27 cellular contexts compared by ENCODE assay signal in genomic region chr20:61636531-61637116, GRCh38.
DNase-seq lines count a peak whose midpoint lies in the region; ATAC-seq and TF ChIP-seq lines count a peak whose summit lies in the region.
"Had no signal": no experiment of that assay in that cellular context is flagged by ENCODE, and none has a peak within 500 bp of the region (broad histone marks: within the 10 kb centered on the region; RNA-seq: fewer than 3 reads in every experiment).

No MANE protein-coding gene starts in this region.

- H3K9me3 Mint-ChIP-seq in brain: peaks cover 0 to 5% (median 0%) of the 10 kb centered on the region in 5 experiments
- no peaks in the 10 kb centered on the region for H3K9me3 Mint-ChIP-seq in activated CD8-positive, alpha-beta T cell treated with anti-CD3 and anti-CD28 coated beads for 36 hours
- peaks cover 0 to 5% (median 0%) of the 10 kb centered on the region in 8 donors for H3K9me3 Mint-ChIP-seq in CD4-positive, alpha-beta memory T cell
- H3K9me3 Mint-ChIP-seq: CD8-positive, alpha-beta T cell had no signal

- TF ChIP-seq CTCF in brain (conservative IDR thresholded peaks at IDR 0.05): no peak
- no peak for TF ChIP-seq CTCF in activated CD8-positive, alpha-beta T cell treated with anti-CD3 and anti-CD28 coated beads for 36 hours (IDR thresholded peaks at IDR 0.05)
- no peak for TF ChIP-seq CTCF in prostate gland (IDR thresholded peaks at IDR 0.05)

- H3K36me3 ChIP-seq in BLaER1: no peaks in the 10 kb centered on the region
- no peaks in the 10 kb centered on the region for H3K36me3 ChIP-seq in H7 (replicated peaks; ENCODE audit: control insufficient read depth, insufficient read depth, low read length)
- no peaks in the 10 kb centered on the region for H3K36me3 ChIP-seq in CD4-positive, alpha-beta memory T cell (ENCODE audit: insufficient read depth, low read length)
- H3K36me3 ChIP-seq in prostate gland: no peaks in the 10 kb centered on the region

- CTCF ChIA-PET in activated CD8-positive, alpha-beta T cell treated with anti-CD3 and anti-CD28 coated beads for 36 hours (lab: Charles Lee): no interaction called here
- CTCF ChIA-PET in CD4-positive, alpha-beta memory T cell (lab: Charles Lee; ENCODE audit: partially characterized antibody): no interaction called here

- intact Hi-C loops in activated CD8-positive, alpha-beta T cell treated with anti-CD3 and anti-CD28 coated beads for 36 hours (cut with micrococcal nuclease): no loop called here
- intact Hi-C loops in CD4-positive, alpha-beta memory T cell (cut with micrococcal nuclease): no loop called here
- intact Hi-C loops in prostate gland (cut with DNase I): no loop called here

- H3K4me1 Mint-ChIP-seq in brain: peaks cover 69% of the 10 kb centered on the region
- H3K4me1 Mint-ChIP-seq in activated CD8-positive, alpha-beta T cell treated with anti-CD3 and anti-CD28 coated beads for 36 hours (ENCODE audit: low read depth): no peaks in the 10 kb centered on the region
- no peaks in the 10 kb centered on the region for H3K4me1 Mint-ChIP-seq in CD4-positive, alpha-beta memory T cell
- H3K4me1 Mint-ChIP-seq: IgD-negative memory B cell had no signal

- POLR2A ChIA-PET in activated CD8-positive, alpha-beta T cell treated with anti-CD3 and anti-CD28 coated beads for 36 hours (lab: Charles Lee): no interaction called here
- POLR2A ChIA-PET in CD4-positive, alpha-beta memory T cell (lab: Charles Lee; ENCODE audit: partially characterized antibody): no interaction called here

- DNase-seq in H7 (peak; percentile 78), iPS-NIHi7 (ENCODE audit: extremely low spot score) (peak; percentile 30), prostate gland (ENCODE audit: low spot score) (no peak)
- DNase-seq in activated CD8-positive, alpha-beta T cell treated with anti-CD3 and anti-CD28 coated beads for 36 hours: no peak
- no peak for DNase-seq in CD4-positive, alpha-beta memory T cell
- DNase-seq: C1 segment of cervical spinal cord; Caco-2; CD8-positive, alpha-beta T cell; DMS 273 treated with DMSO at 0.1 percent for 48 hours; DMS79; EL; GDM1; MM.1S; NCI-H1417; NCI-H1694; NCI-H2029 treated with DMSO at 0.1 percent for 48 hours; NCI-H526 treated with DMSO at 0.1 percent for 48 hours; SIG-M5; SK-N-SH; SW 1271 had no signal

- TF ChIP-seq POLR2A in prostate gland (IDR thresholded peaks at IDR 0.05): no peak

- H3K27me3 ChIP-seq in BLaER1 (no peaks in the 10 kb centered on the region), H7 (ENCODE audit: control insufficient read depth, insufficient read depth, low read length) (no peaks in the 10 kb centered on the region; the same call in 1 of the 2 replicates), prostate gland (replicated peaks; ENCODE audit: insufficient read depth) (peaks cover 12% of the 10 kb centered on the region)
- H3K27me3 ChIP-seq in CD4-positive, alpha-beta memory T cell (ENCODE audit: insufficient read depth, low read length): no peaks in the 10 kb centered on the region

- peaks cover 15% of the 10 kb centered on the region for H3K4me1 ChIP-seq in BLaER1
- no peaks in the 10 kb centered on the region for H3K4me1 ChIP-seq in CD4-positive, alpha-beta memory T cell (ENCODE audit: insufficient read depth, low read length)
- H3K4me1 ChIP-seq in prostate gland (replicated peaks): no peaks in the 10 kb centered on the region
- H3K4me1 ChIP-seq: Caco-2 had no signal

- H4K20me1 ChIP-seq in BLaER1: no peaks in the 10 kb centered on the region

- no peak overlapping the region for H3K4me3 ChIP-seq in BLaER1
- H3K4me3 ChIP-seq in H7 (ENCODE audit: insufficient read depth, low read depth, low read length): no peak overlapping the region
- no peak overlapping the region for H3K4me3 ChIP-seq in CD4-positive, alpha-beta memory T cell (ENCODE audit: low read length in 2 of 2)
- H3K4me3 ChIP-seq in prostate gland: no peak overlapping the region
- H3K4me3 ChIP-seq: GM12878 had no signal

- peak overlapping the region; percentile 35 for H3K4me2 ChIP-seq in BLaER1
- H3K4me2 ChIP-seq: KMS-11, SK-N-SH had no signal

- WGBS in prostate gland: 55% methylated on average over 13 of the region's 15 CpGs

- no peak for ATAC-seq in activated CD8-positive, alpha-beta T cell treated with anti-CD3 and anti-CD28 coated beads for 36 hours
- ATAC-seq: CD8-positive, alpha-beta T cell; GM12878; Panc1 had no signal

- peaks cover 3% of the 10 kb centered on the region for H3K27me3 Mint-ChIP-seq in brain
- no peaks in the 10 kb centered on the region for H3K27me3 Mint-ChIP-seq in activated CD8-positive, alpha-beta T cell treated with anti-CD3 and anti-CD28 coated beads for 36 hours
- H3K27me3 Mint-ChIP-seq in CD4-positive, alpha-beta memory T cell: no peaks in the 10 kb centered on the region
- H3K27me3 Mint-ChIP-seq: IgD-negative memory B cell had no signal

- H3K9ac ChIP-seq in BLaER1: no peak overlapping the region
- H3K9ac ChIP-seq: KMS-11, SK-N-SH had no signal

- peak overlapping the region; percentile 6 to 73 (median 25) for H3K27ac Mint-ChIP-seq in brain
- no peak overlapping the region for H3K27ac Mint-ChIP-seq in activated CD8-positive, alpha-beta T cell treated with anti-CD3 and anti-CD28 coated beads for 36 hours
- H3K27ac Mint-ChIP-seq in CD4-positive, alpha-beta memory T cell: no peak overlapping the region
- H3K27ac Mint-ChIP-seq: CD8-positive, alpha-beta T cell; IgD-negative memory B cell had no signal

- H3K4me3 Mint-ChIP-seq in brain: peak overlapping the region in 1 of 5 experiments; percentile 59
- no peak overlapping the region for H3K4me3 Mint-ChIP-seq in activated CD8-positive, alpha-beta T cell treated with anti-CD3 and anti-CD28 coated beads for 36 hours
- H3K4me3 Mint-ChIP-seq in CD4-positive, alpha-beta memory T cell: no peak overlapping the region
- H3K4me3 Mint-ChIP-seq: CD8-positive, alpha-beta T cell; IgD-negative memory B cell had no signal

- no peaks in the 10 kb centered on the region for H3K36me3 Mint-ChIP-seq in brain
- no peaks in the 10 kb centered on the region for H3K36me3 Mint-ChIP-seq in activated CD8-positive, alpha-beta T cell treated with anti-CD3 and anti-CD28 coated beads for 36 hours (ENCODE audit: low read depth)
- no peaks in the 10 kb centered on the region for H3K36me3 Mint-ChIP-seq in CD4-positive, alpha-beta memory T cell
- H3K36me3 Mint-ChIP-seq: CD8-positive, alpha-beta T cell; IgD-negative memory B cell had no signal

- H3K9me3 ChIP-seq in BLaER1 (no peaks in the 10 kb centered on the region), prostate gland (no peaks in the 10 kb centered on the region)
- H3K9me3 ChIP-seq in CD4-positive, alpha-beta memory T cell (ENCODE audit: control insufficient read depth in 1 of 2, low read length in 2 of 2): no peaks in the 10 kb centered on the region
- H3K9me3 ChIP-seq: Caco-2, SK-N-SH had no signal

- no peak overlapping the region for H3K27ac ChIP-seq in BLaER1
- H3K27ac ChIP-seq in CD4-positive, alpha-beta memory T cell (ENCODE audit: low read depth, low read length): no peak overlapping the region
- H3K27ac ChIP-seq in prostate gland: no peak overlapping the region
- H3K27ac ChIP-seq: KMS-11, RWPE1 had no signal

Comparison
In these comparisons a context has a peak if more than half of its experiments do, and no peak if none do; other contexts are left out.
1. DNase-seq: peak in H7 (single experiment) and iPS-NIHi7 (single experiment); none in activated CD8-positive, alpha-beta T cell treated with anti-CD3 and anti-CD28 coated beads for 36 hours (single experiment), CD4-positive, alpha-beta memory T cell (0 of 5) and prostate gland (single experiment).
2. H3K27ac Mint-ChIP-seq: peak in brain (5 of 5); none in activated CD8-positive, alpha-beta T cell treated with anti-CD3 and anti-CD28 coated beads for 36 hours (single experiment) and CD4-positive, alpha-beta memory T cell (0 of 7).